8 cellular contexts compared by ENCODE assay signal in genomic region chr22:31081963-31082605, GRCh38. TPM values are rescaled to one million over a fixed set of nuclear protein-coding genes. Genes with fewer than 3 reads are reported as not detected.
DNase-seq lines count a peak whose midpoint lies in the region; ATAC-seq and TF ChIP-seq lines count a peak whose summit lies in the region.

No MANE protein-coding gene starts in this region.

- TF ChIP-seq CTCF in Loucy (conservative IDR thresholded peaks at IDR 0.05; ENCODE audit: low read length): no peak
- no peak for TF ChIP-seq CTCF in coronary artery (IDR thresholded peaks at IDR 0.05)
- no peak for TF ChIP-seq CTCF in nephron (IDR thresholded peaks at IDR 0.05; ENCODE audit: unreplicated experiment in 3 of 3)

- H3K27ac ChIP-seq in CD4-positive, CD25-positive, alpha-beta regulatory T cell (ENCODE audit: insufficient read depth, low read length, poor library complexity, severe bottlenecking): no peak overlapping the region
- H3K27ac ChIP-seq in coronary artery: peak overlapping the region; percentile 94 to 98

- peaks cover 18% of the 10 kb centered on the region for H4K20me1 ChIP-seq in Loucy (ENCODE audit: insufficient read depth, low read length, poor library complexity, severe bottlenecking)

- peak overlapping the region; percentile 91 for H3K4me2 ChIP-seq in Loucy (ENCODE audit: low read depth, low read length, poor library complexity, severe bottlenecking)

- H3K27me3 Mint-ChIP-seq in CD4-positive, CD25-positive, alpha-beta regulatory T cell: peaks cover 5% of the 10 kb centered on the region
- H3K27me3 Mint-ChIP-seq in nephron (ENCODE audit: low read depth): no peaks in the 10 kb centered on the region

- peak overlapping the region in 2 of 3 donors; percentile 26 to 33 for H3K27ac Mint-ChIP-seq in CD4-positive, CD25-positive, alpha-beta regulatory T cell
- peak overlapping the region; percentile 98 to 99 (median 98) for H3K27ac Mint-ChIP-seq in nephron

- H3F3A ChIP-seq in Loucy (ENCODE audit: low read depth): no peaks in the 10 kb centered on the region

- no peaks in the 10 kb centered on the region for H3K36me3 ChIP-seq in CD4-positive, CD25-positive, alpha-beta regulatory T cell (ENCODE audit: control insufficient read depth, insufficient read depth, low read length)
- no peaks in the 10 kb centered on the region for H3K36me3 ChIP-seq in Loucy (ENCODE audit: insufficient read depth, low read length)

- H2AFZ ChIP-seq in Loucy (ENCODE audit: low read length): no peak overlapping the region

- H3K4me3 ChIP-seq in CD4-positive, CD25-positive, alpha-beta regulatory T cell (ENCODE audit: low read depth, low read length): peak overlapping the region; percentile 47
- peak overlapping the region; percentile 98 for H3K4me3 ChIP-seq in Loucy (ENCODE audit: low read length, poor library complexity, severe bottlenecking)
- peak overlapping the region; percentile 81 for H3K4me3 ChIP-seq in coronary artery

- H3K9me3 ChIP-seq in CD4-positive, CD25-positive, alpha-beta regulatory T cell (ENCODE audit: control insufficient read depth in 2 of 2, low read length in 2 of 2): no peaks in the 10 kb centered on the region
- no peaks in the 10 kb centered on the region for H3K9me3 ChIP-seq in Loucy (ENCODE audit: insufficient read depth, low read depth, low read length)

- peak overlapping the region; percentile 84 for H3K9ac ChIP-seq in Loucy (ENCODE audit: low read depth, low read length, poor library complexity, severe bottlenecking)

- DNase-seq in CD4-positive, CD25-positive, alpha-beta regulatory T cell: no peak
- DNase-seq in coronary artery (ENCODE audit: low spot score): peak; percentile 71
- DNase-seq in CD1c-positive myeloid dendritic cell (ENCODE audit: extremely low spot score): no peak
- no peak for DNase-seq in islet precursor cell
- DNase-seq in ecto neural progenitor cell (ENCODE audit: low spot score): no peak

- peaks cover 0 to 43% (median 16%) of the 10 kb centered on the region in 4 donors for H3K4me1 Mint-ChIP-seq in CD4-positive, CD25-positive, alpha-beta regulatory T cell
- H3K4me1 Mint-ChIP-seq in nephron: peaks cover 41% of the 10 kb centered on the region

- H3K4me1 ChIP-seq in CD4-positive, CD25-positive, alpha-beta regulatory T cell (ENCODE audit: control insufficient read depth, insufficient read depth, low read length, poor library complexity, severe bottlenecking): peaks cover 41% of the 10 kb centered on the region
- peaks cover 32% of the 10 kb centered on the region for H3K4me1 ChIP-seq in Loucy (ENCODE audit: insufficient read depth, low read length, poor library complexity, severe bottlenecking)

- H3K36me3 Mint-ChIP-seq in CD4-positive, CD25-positive, alpha-beta regulatory T cell: no peaks in the 10 kb centered on the region
- H3K36me3 Mint-ChIP-seq in nephron (ENCODE audit: low read depth): no peaks in the 10 kb centered on the region

- no peaks in the 10 kb centered on the region for H3K9me3 Mint-ChIP-seq in CD4-positive, CD25-positive, alpha-beta regulatory T cell
- no peaks in the 10 kb centered on the region for H3K9me3 Mint-ChIP-seq in nephron

- peaks cover 48% of the 10 kb centered on the region for H3K79me2 ChIP-seq in Loucy (ENCODE audit: insufficient read depth, low read length)

- H3K9me2 ChIP-seq in Loucy (replicated peaks; ENCODE audit: low read depth, low read length): no peaks in the 10 kb centered on the region

- no peak for ATAC-seq in CD4-positive, CD25-positive, alpha-beta regulatory T cell (ENCODE audit: low read depth in 2 of 2)
- ATAC-seq in GM21381 (IDR thresholded peaks at IDR 0.05; ENCODE audit: unreplicated experiment): no peak

- peak overlapping the region; percentile 79 to 90 (median 88) for H3K4me3 Mint-ChIP-seq in CD4-positive, CD25-positive, alpha-beta regulatory T cell
- H3K4me3 Mint-ChIP-seq in nephron: peak overlapping the region; percentile 92 to 94 (median 93)

- H3K27me3 ChIP-seq in CD4-positive, CD25-positive, alpha-beta regulatory T cell (ENCODE audit: control insufficient read depth, insufficient read depth, low read length): no peaks in the 10 kb centered on the region
- no peaks in the 10 kb centered on the region for H3K27me3 ChIP-seq in Loucy (ENCODE audit: insufficient read depth, low read length, poor library complexity, severe bottlenecking)

RNA-seq across cellular contexts. Expression of gene SMTN, which starts 1.0 kb away (rescaled TPM):
- total RNA-seq in CD4-positive, CD25-positive, alpha-beta regulatory T cell: 6.5 TPM
- polyA plus RNA-seq in CD4-positive, CD25-positive, alpha-beta regulatory T cell: under 1 TPM in 3 of 4 donors, not detected in 1; 0.33 to 0.78 (median 0.47) TPM

RNA-seq across cellular contexts. Expression of gene SELENOM, which starts 25.3 kb away (rescaled TPM):
- 30.6 TPM for total RNA-seq in CD4-positive, CD25-positive, alpha-beta regulatory T cell
- polyA plus RNA-seq in CD4-positive, CD25-positive, alpha-beta regulatory T cell: 100 to 1,000 TPM; 113 to 142 (median 133) TPM

RNA-seq across cellular contexts. Expression of gene INPP5J, which starts 40.7 kb away (rescaled TPM):
- total RNA-seq in CD4-positive, CD25-positive, alpha-beta regulatory T cell: not detected
- polyA plus RNA-seq in CD4-positive, CD25-positive, alpha-beta regulatory T cell: under 1 TPM in 1 of 4 donors, not detected in 3; 0.47 TPM

RNA-seq across cellular contexts. Expression of gene PLA2G3, which starts 58.2 kb away (rescaled TPM):
- total RNA-seq in CD4-positive, CD25-positive, alpha-beta regulatory T cell: not detected
- polyA plus RNA-seq in CD4-positive, CD25-positive, alpha-beta regulatory T cell: not detected

Comparison
In these comparisons a context has a peak if more than half of its experiments do, and no peak if none do; other contexts are left out.
1. H3K4me3 ChIP-seq: peak in every context shown above with its lines; median percentile 98 in Loucy; 81 in coronary artery; 47 in CD4-positive, CD25-positive, alpha-beta regulatory T cell.